In genomic region chr2:22274611-22275010, GRCh38 we compare ENCODE assay signal across 20 cellular contexts.
"Had no signal": no experiment of that assay in that cellular context is flagged by ENCODE, and none has a peak within 500 bp of the region (broad histone marks: within the 10 kb centered on the region; RNA-seq: fewer than 3 reads in every experiment).

No MANE protein-coding gene starts in this region.

- H3K4me1 ChIP-seq: left lung, right lobe of liver, upper lobe of left lung had no signal

- ATAC-seq: left cardiac atrium; left lung; naive thymus-derived CD4-positive, alpha-beta T cell; right lobe of liver; stimulated activated naive B cell treated with anti-CD40 and anti-IgM and Interleukin-4, amounts not matched to agents 10 μg/mL and 1 μg/mL and 100 μg/mL, for 72 hours had no signal

- DNase-seq: cortex of kidney; effector CD4-positive, alpha-beta T cell; left cardiac atrium; left lung; mesenchymal stem cell; naive thymus-derived CD4-positive, alpha-beta T cell; nucleus accumbens; ovary; right lobe of liver; small intestine; stimulated activated CD4-positive, alpha-beta T cell treated with anti-CD3 and anti-CD28 coated beads, Interleukin-15, amount 100 ng/mL, for 24 hours; stimulated activated CD4-positive, alpha-beta T cell treated with anti-CD3 and anti-CD28 coated beads, Interleukin-2, amount 100 ng/mL, for 48 hours; stimulated activated naive B cell treated with anti-CD40 and anti-IgM and Interleukin-4, amounts not matched to agents 10 μg/mL and 1 μg/mL and 100 μg/mL, for 72 hours; upper lobe of left lung had no signal

- H3K27ac ChIP-seq: left lung, ovary, right lobe of liver, thoracic aorta, tibial nerve, upper lobe of left lung had no signal

- H3K27me3 ChIP-seq: left lung, ovary, right lobe of liver, tibial nerve, upper lobe of left lung had no signal

- H3K9me3 ChIP-seq: ovary, thoracic aorta, upper lobe of left lung had no signal

- H3K36me3 Mint-ChIP-seq: mesothelial cell of epicardium; naive thymus-derived CD4-positive, alpha-beta T cell; stimulated activated naive B cell treated with anti-CD40 and anti-IgM and Interleukin-4, amounts not matched to agents 10 μg/mL and 1 μg/mL and 100 μg/mL, for 72 hours had no signal

- H3K4me1 Mint-ChIP-seq: naive thymus-derived CD4-positive, alpha-beta T cell had no signal

- H3K4me3 Mint-ChIP-seq: mesothelial cell of epicardium; naive thymus-derived CD4-positive, alpha-beta T cell; nephron; stimulated activated naive B cell treated with anti-CD40 and anti-IgM and Interleukin-4, amounts not matched to agents 10 μg/mL and 1 μg/mL and 100 μg/mL, for 72 hours; stimulated activated naive CD8-positive, alpha-beta T cell treated with anti-CD3 and anti-CD28 coated beads, Interleukin-15, Interleukin-2, amounts not matched to agents 100 ng/mL and 50 ng/mL, for 24 hours had no signal

- H3K27me3 Mint-ChIP-seq: naive thymus-derived CD4-positive, alpha-beta T cell; progenitor cell of endocrine pancreas; stimulated activated naive B cell treated with anti-CD40 and anti-IgM and Interleukin-4, amounts not matched to agents 10 μg/mL and 1 μg/mL and 100 μg/mL, for 72 hours; stimulated activated naive CD8-positive, alpha-beta T cell treated with anti-CD3 and anti-CD28 coated beads, Interleukin-15, Interleukin-2, amounts not matched to agents 100 ng/mL and 50 ng/mL, for 24 hours had no signal

- H3K27ac Mint-ChIP-seq: mesothelial cell of epicardium; naive thymus-derived CD4-positive, alpha-beta T cell; nephron; progenitor cell of endocrine pancreas; stimulated activated naive B cell treated with anti-CD40 and anti-IgM and Interleukin-4, amounts not matched to agents 10 μg/mL and 1 μg/mL and 100 μg/mL, for 72 hours; stimulated activated naive CD8-positive, alpha-beta T cell treated with anti-CD3 and anti-CD28 coated beads, Interleukin-15, Interleukin-2, amounts not matched to agents 100 ng/mL and 50 ng/mL, for 24 hours had no signal

- H3K36me3 ChIP-seq: left lung, ovary, right lobe of liver, thoracic aorta, tibial nerve, upper lobe of left lung had no signal

- H3K4me3 ChIP-seq: left lung, ovary, right lobe of liver, thoracic aorta, tibial nerve, upper lobe of left lung had no signal
